In genomic region chr10:494556-494955, GRCh38 we compare ENCODE assay signal across 23 cellular contexts.
DNase-seq lines count a peak whose midpoint lies in the region; ATAC-seq and TF ChIP-seq lines count a peak whose summit lies in the region.
"Had no signal": no experiment of that assay in that cellular context is flagged by ENCODE, and none has a peak within 500 bp of the region (broad histone marks: within the 10 kb centered on the region; RNA-seq: fewer than 3 reads in every experiment).

No MANE protein-coding gene starts in this region.

- DNase-seq in esophagus muscularis mucosa (ENCODE audit: extremely low spot score): no peak
- peak; percentile 55 for DNase-seq in sigmoid colon
- DNase-seq in glomerular visceral epithelial cell (ENCODE audit: extremely low spot score): no peak
- no peak for DNase-seq in lower leg skin (ENCODE audit: low spot score in 2 of 2)
- no peak for DNase-seq in psoas muscle
- no peak for DNase-seq in OCI-LY7 (ENCODE audit: low spot score)
- DNase-seq: C1 segment of cervical spinal cord; Caco-2; CD4-positive, alpha-beta memory T cell; Kasumi-1; NCI-H1105; NCI-H1436 treated with DMSO at 0.1 percent for 48 hours; NCI-H187 treated with DMSO at 0.1 percent for 48 hours; NCI-H2107; NCI-H524; NCI-H774; PC-9; SHP77 had no signal

- 60% methylated on average over 3 of the region's 3 CpGs for WGBS in esophagus muscularis mucosa
- 83 to 92% methylated on average over 3 of the region's 3 CpGs for WGBS in sigmoid colon, 2 donors
- 92 to 93% methylated on average over 3 of the region's 3 CpGs for WGBS in lower leg skin, 2 donors
- 35 to 41% (median 38%) methylated on average over 3 of the region's 3 CpGs for WGBS in psoas muscle, 3 donors

- H3K4me3 ChIP-seq in esophagus muscularis mucosa (no peak overlapping the region), muscle layer of colon (ENCODE audit: low read depth in 1 of 2, low read length in 2 of 2) (no peak overlapping the region), sigmoid colon (no peak overlapping the region), lower leg skin (ENCODE audit: low read depth, poor library complexity, severe bottlenecking) (no peak overlapping the region), psoas muscle (no peak overlapping the region), OCI-LY7 (ENCODE audit: low read depth, low read length, poor library complexity, severe bottlenecking) (no peak overlapping the region)
- H3K4me3 ChIP-seq: GM12878, K562, PC-9 had no signal

- no peak overlapping the region for H2AFZ ChIP-seq in OCI-LY7 (ENCODE audit: low read length)
- H2AFZ ChIP-seq: PC-9 had no signal

- peaks cover 43 to 93% (median 80%) of the 10 kb centered on the region in 4 donors for H3K4me1 ChIP-seq in esophagus muscularis mucosa
- peaks cover 82% of the 10 kb centered on the region for H3K4me1 ChIP-seq in muscle layer of colon (ENCODE audit: insufficient read depth, low read length)
- peaks cover 0 to 95% (median 87%) of the 10 kb centered on the region in 4 donors for H3K4me1 ChIP-seq in sigmoid colon
- peaks cover 46% of the 10 kb centered on the region for H3K4me1 ChIP-seq in psoas muscle
- no peaks in the 10 kb centered on the region for H3K4me1 ChIP-seq in OCI-LY7 (ENCODE audit: insufficient read depth, low read length, poor library complexity, severe bottlenecking)
- H3K4me1 ChIP-seq: Caco-2 had no signal

- intact Hi-C loops in esophagus muscularis mucosa (cut with DNase I) (loop anchor here (5.0 kb wide), 1 partner anchor 37 kb away; no protein-coding TSS in a partner anchor), sigmoid colon (cut with DNase I) (loop anchor here (5.0 kb wide), 3 partner anchors 37 to 188 kb away; no protein-coding TSS in a partner anchor), lower leg skin (cut with DNase I; ENCODE audit: low total_unique reads) (no loop called here), psoas muscle (cut with DNase I) (no loop called here), OCI-LY7 (cut with micrococcal nuclease; ENCODE audit: unreplicated experiment) (no loop called here)

- POLR2A ChIA-PET in OCI-LY7 (lab: Charles Lee): no interaction called here

- CTCF ChIA-PET in OCI-LY7 (lab: Charles Lee; ENCODE audit: unreplicated experiment): no interaction called here

- no peak overlapping the region for H3K4me2 ChIP-seq in OCI-LY7 (ENCODE audit: low read length)
- H3K4me2 ChIP-seq: PC-9 had no signal

- H3K9ac ChIP-seq in muscle layer of colon (ENCODE audit: low read length): peak overlapping the region; percentile 6

- no peak for TF ChIP-seq EP300 in esophagus muscularis mucosa (IDR thresholded peaks at IDR 0.05)
- no peak for TF ChIP-seq EP300 in sigmoid colon (IDR thresholded peaks at IDR 0.05)

- no peaks in the 10 kb centered on the region for H4K20me1 ChIP-seq in OCI-LY7 (ENCODE audit: insufficient read depth, low read length)

- ATAC-seq in psoas muscle: no peak
- ATAC-seq: GM12878, HCT116, K562 had no signal

- H3K27ac ChIP-seq in esophagus muscularis mucosa (replicated peaks in 1 of 4) (peak overlapping the region; percentile 86 to 93 (median 90)), muscle layer of colon (ENCODE audit: low read depth, low read length) (peak overlapping the region; percentile 96), sigmoid colon (peak overlapping the region; percentile 82 to 96 (median 90)), psoas muscle (no peak overlapping the region), OCI-LY7 (ENCODE audit: low read depth, low read length, poor library complexity, severe bottlenecking) (no peak overlapping the region)
- H3K27ac ChIP-seq: PC-9, RWPE1 had no signal

- TF ChIP-seq CTCF in esophagus muscularis mucosa (IDR thresholded peaks at IDR 0.05): no peak
- TF ChIP-seq CTCF in sigmoid colon (IDR thresholded peaks at IDR 0.05): no peak
- no peak for TF ChIP-seq CTCF in lower leg skin (IDR thresholded peaks at IDR 0.05)
- no peak for TF ChIP-seq CTCF in psoas muscle (IDR thresholded peaks at IDR 0.05)
- TF ChIP-seq CTCF in OCI-LY7 (conservative IDR thresholded peaks at IDR 0.05; ENCODE audit: low read length): no peak

- TF ChIP-seq POLR2A in esophagus muscularis mucosa (IDR thresholded peaks at IDR 0.05; ENCODE audit: low read depth) (no peak), sigmoid colon (IDR thresholded peaks at IDR 0.05) (no peak), lower leg skin (IDR thresholded peaks at IDR 0.05) (no peak)

- H3K9me2 ChIP-seq in OCI-LY7 (ENCODE audit: insufficient read depth, low read length): no peaks in the 10 kb centered on the region

- H3K79me2 ChIP-seq in OCI-LY7 (ENCODE audit: insufficient read depth, low read depth, low read length): 0 out of 2 replicates have a peak, but pooled peaks cover 7% of the 10 kb centered on the region

- H3K36me3 ChIP-seq in esophagus muscularis mucosa (no peaks in the 10 kb centered on the region), muscle layer of colon (ENCODE audit: insufficient read depth, low read length) (no peaks in the 10 kb centered on the region), sigmoid colon (no peaks in the 10 kb centered on the region), psoas muscle (ENCODE audit: insufficient read depth in 1 of 2, low read depth in 1 of 2) (no peaks in the 10 kb centered on the region), OCI-LY7 (ENCODE audit: insufficient read depth, low read length) (peaks cover 50% of the 10 kb centered on the region; the same call in 1 of the 2 replicates)

- H3K27me3 ChIP-seq in esophagus muscularis mucosa (no peaks in the 10 kb centered on the region), muscle layer of colon (ENCODE audit: control insufficient read depth in 1 of 2, insufficient read depth in 2 of 2, low read length in 2 of 2) (no peaks in the 10 kb centered on the region), sigmoid colon (no peaks in the 10 kb centered on the region), psoas muscle (ENCODE audit: insufficient read depth in 3 of 3, low read length in 2 of 3) (no peaks in the 10 kb centered on the region)

- BruUV-seq in OCI-LY7 (replicated peaks; lab: Mats Ljungman, UMichigan): no TSS peak

- H3K9me3 ChIP-seq in esophagus muscularis mucosa: no peaks in the 10 kb centered on the region
- no peaks in the 10 kb centered on the region for H3K9me3 ChIP-seq in muscle layer of colon (ENCODE audit: low read length)
- no peaks in the 10 kb centered on the region for H3K9me3 ChIP-seq in sigmoid colon
- H3K9me3 ChIP-seq in psoas muscle: no peaks in the 10 kb centered on the region
- H3K9me3 ChIP-seq in OCI-LY7 (ENCODE audit: low read length): no peaks in the 10 kb centered on the region
- H3K9me3 ChIP-seq: Caco-2 had no signal

Comparison
In these comparisons a context has a peak if more than half of its experiments do, and no peak if none do; other contexts are left out.
1. H3K27ac ChIP-seq: peak in esophagus muscularis mucosa (4 of 4), muscle layer of colon (single experiment) and sigmoid colon (4 of 4); none in psoas muscle (single experiment) and OCI-LY7 (single experiment).
2. intact Hi-C loops: an anchor here in esophagus muscularis mucosa (5.0 kb wide) and sigmoid colon (5.0 kb wide); none called in lower leg skin, psoas muscle and OCI-LY7.